In the genomic region with DNA sequence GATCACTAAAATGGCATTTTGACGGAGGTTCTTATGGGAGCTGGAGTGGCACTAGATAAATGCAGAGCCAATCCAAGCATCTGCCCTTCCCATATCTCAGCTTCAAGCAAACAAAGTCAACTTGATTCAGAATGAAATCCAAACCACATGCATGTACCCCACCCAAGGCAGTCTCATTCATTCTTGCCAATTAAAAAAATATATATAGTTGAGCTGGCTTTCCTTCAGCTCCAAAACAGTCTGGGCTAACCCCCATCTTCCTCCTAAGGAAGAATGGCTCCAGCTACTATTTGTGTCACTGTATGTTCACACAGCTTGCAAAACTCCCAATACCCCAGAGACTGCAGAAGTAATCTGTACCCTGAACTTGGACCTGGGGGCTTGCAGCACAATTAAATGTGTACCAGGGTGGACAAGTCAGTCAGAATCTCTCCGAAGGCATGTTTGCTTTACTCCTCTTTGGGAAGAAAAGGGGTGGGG, we compare ENCODE assay signal across 1 cellular context.
TF ChIP-seq lines count a peak whose summit lies in the region.

No MANE protein-coding gene starts in this region.

TF ChIP-seq in HepG2, 621 proteins besides CTCF, POLR2A, EP300 and RAD21:
- TF ChIP-seq NONO (IDR thresholded peaks at IDR 0.05) (no peak), NONO (CRISPR knock-in tag; conservative IDR thresholded peaks at IDR 0.05) (0 out of 2 replicates have a peak, but pooled peaks have one; percentile 36), CREB1 (IDR thresholded peaks at IDR 0.05) (no peak), CREB1 (CRISPR knock-in tag; IDR thresholded peaks at IDR 0.05) (0 out of 2 replicates have a peak, but pooled peaks have one; percentile 16), TBX3 (IDR thresholded peaks at IDR 0.05; ENCODE audit: borderline replicate concordance) (no peak), HNF4G (IDR thresholded peaks at IDR 0.05; ENCODE audit: borderline replicate concordance, low read depth, low read length) (peak; percentile 34; the same call in 1 of the 2 replicates), HNF4G (CRISPR knock-in tag; IDR thresholded peaks at IDR 0.05; ENCODE audit: borderline replicate concordance, low read depth) (no peak), PHF21A (CRISPR knock-in tag; IDR thresholded peaks at IDR 0.05) (peak; percentile 34; the same call in 1 of the 2 replicates), HMG20B (CRISPR knock-in tag; conservative IDR thresholded peaks at IDR 0.05) (no peak), ARNT2 (CRISPR knock-in tag; IDR thresholded peaks at IDR 0.05; ENCODE audit: low read depth) (no peak)
- TF ChIP-seq, protein P1, sequence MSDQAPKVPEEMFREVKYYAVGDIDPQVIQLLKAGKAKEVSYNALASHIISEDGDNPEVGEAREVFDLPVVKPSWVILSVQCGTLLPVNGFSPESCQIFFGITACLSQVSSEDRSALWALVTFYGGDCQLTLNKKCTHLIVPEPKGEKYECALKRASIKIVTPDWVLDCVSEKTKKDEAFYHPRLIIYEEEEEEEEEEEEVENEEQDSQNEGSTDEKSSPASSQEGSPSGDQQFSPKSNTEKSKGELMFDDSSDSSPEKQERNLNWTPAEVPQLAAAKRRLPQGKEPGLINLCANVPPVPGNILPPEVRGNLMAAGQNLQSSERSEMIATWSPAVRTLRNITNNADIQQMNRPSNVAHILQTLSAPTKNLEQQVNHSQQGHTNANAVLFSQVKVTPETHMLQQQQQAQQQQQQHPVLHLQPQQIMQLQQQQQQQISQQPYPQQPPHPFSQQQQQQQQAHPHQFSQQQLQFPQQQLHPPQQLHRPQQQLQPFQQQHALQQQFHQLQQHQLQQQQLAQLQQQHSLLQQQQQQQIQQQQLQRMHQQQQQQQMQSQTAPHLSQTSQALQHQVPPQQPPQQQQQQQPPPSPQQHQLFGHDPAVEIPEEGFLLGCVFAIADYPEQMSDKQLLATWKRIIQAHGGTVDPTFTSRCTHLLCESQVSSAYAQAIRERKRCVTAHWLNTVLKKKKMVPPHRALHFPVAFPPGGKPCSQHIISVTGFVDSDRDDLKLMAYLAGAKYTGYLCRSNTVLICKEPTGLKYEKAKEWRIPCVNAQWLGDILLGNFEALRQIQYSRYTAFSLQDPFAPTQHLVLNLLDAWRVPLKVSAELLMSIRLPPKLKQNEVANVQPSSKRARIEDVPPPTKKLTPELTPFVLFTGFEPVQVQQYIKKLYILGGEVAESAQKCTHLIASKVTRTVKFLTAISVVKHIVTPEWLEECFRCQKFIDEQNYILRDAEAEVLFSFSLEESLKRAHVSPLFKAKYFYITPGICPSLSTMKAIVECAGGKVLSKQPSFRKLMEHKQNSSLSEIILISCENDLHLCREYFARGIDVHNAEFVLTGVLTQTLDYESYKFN (CRISPR knock-in tag; conservative IDR thresholded peaks at IDR 0.05): peak; percentile 30; the same call in 1 of the 2 replicates
